Comparison of ENCODE assay signal across 10 cellular contexts in the genomic region with DNA sequence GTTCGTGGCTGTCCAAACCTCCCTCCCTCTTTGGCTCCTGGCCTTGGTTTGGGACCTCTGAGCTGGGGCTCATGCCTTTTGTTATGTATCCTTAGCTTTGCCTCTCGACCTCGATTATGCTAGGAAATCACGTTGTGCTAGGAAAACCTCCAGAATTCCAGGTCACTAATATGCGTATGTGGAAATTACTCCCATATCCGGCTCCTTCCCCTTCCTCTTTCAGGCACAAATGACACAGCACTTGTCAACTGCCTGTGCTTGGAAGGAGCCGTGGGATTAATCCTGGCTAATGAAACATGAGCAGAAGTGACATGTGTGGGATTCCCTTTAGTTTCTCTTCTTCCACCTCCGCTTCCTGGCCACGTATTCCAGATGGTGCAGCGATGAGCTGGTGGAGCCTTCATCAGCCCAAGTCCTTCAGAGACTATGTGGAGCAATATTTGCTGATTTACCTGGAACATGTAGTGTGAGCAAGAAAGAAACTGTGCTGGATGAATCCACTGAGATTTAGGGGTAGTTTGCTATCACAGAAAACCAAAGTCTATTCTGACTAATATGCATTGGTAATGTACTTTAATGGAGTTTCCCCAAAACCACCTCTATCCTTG.
DNase-seq lines count a peak whose midpoint lies in the region; ATAC-seq and TF ChIP-seq lines count a peak whose summit lies in the region.
"Had no signal": no experiment of that assay in that cellular context is flagged by ENCODE, and none has a peak within 500 bp of the region (broad histone marks: within the 10 kb centered on the region; RNA-seq: fewer than 3 reads in every experiment).

No MANE protein-coding gene starts in this region.

- peaks cover 3 to 62% (median 53%) of the 10 kb centered on the region in 9 donors for H3K4me1 ChIP-seq in heart right ventricle
- peaks cover 14 to 23% (median 15%) of the 10 kb centered on the region in 3 donors for H3K4me1 ChIP-seq in skeletal muscle tissue (ENCODE audit: control insufficient read depth in 3 of 3, insufficient read depth in 3 of 3, low read length in 3 of 3)
- peaks cover 24% of the 10 kb centered on the region for H3K4me1 ChIP-seq in BE2C

- TF ChIP-seq CTCF in heart right ventricle (IDR thresholded peaks at IDR 0.05) (no peak), BE2C (IDR thresholded peaks at IDR 0.05; ENCODE audit: low read depth, low read length) (no peak)

- intact Hi-C loops in heart right ventricle (cut with DNase I), result loop anchor here in 5 of 10 donors (1.0 to 5.0 kb wide), 6 partner anchors 26 to 42 kb away; no protein-coding TSS in a partner anchor

- H3K9me3 ChIP-seq in heart right ventricle (no peaks in the 10 kb centered on the region), skeletal muscle tissue (ENCODE audit: control insufficient read depth in 3 of 3, low read length in 3 of 3) (no peaks in the 10 kb centered on the region), BE2C (no peaks in the 10 kb centered on the region)

- no peaks in the 10 kb centered on the region for H3K27me3 ChIP-seq in heart right ventricle
- H3K27me3 ChIP-seq in skeletal muscle tissue (ENCODE audit: control insufficient read depth in 3 of 3, insufficient read depth in 3 of 3, low read length in 3 of 3), result no peaks in the 10 kb centered on the region
- no peaks in the 10 kb centered on the region for H3K27me3 ChIP-seq in BE2C

- H3K9ac ChIP-seq in skeletal muscle tissue (ENCODE audit: low read depth in 1 of 3, low read length in 3 of 3), result peak overlapping the region in 1 of 3 donors; percentile 26

- DNase-seq in NCI-H2171 (lab: John Stamatoyannopoulos, UW), result peak; percentile 36
- peak in 1 of 2 donors; percentile 80 for DNase-seq in heart right ventricle
- no peak for DNase-seq in BE2C
- DNase-seq in COR-L47 (lab: John Stamatoyannopoulos, UW), result no peak
- DNase-seq in NCI-H1105 treated with DMSO at 0.1 percent for 48 hours (lab: John Stamatoyannopoulos, UW), result no peak
- DNase-seq: naive thymus-derived CD8-positive, alpha-beta T cell; substantia nigra had no signal

- H3K4me3 ChIP-seq in heart right ventricle (peak overlapping the region in 2 of 10 donors; percentile 3 to 18), skeletal muscle tissue (ENCODE audit: low read length in 3 of 3) (peak overlapping the region; percentile 7 to 54 (median 50)), BE2C (ENCODE audit: low read depth, low read length) (no peak overlapping the region)

- H3K36me3 ChIP-seq in heart right ventricle, result no peaks in the 10 kb centered on the region
- H3K36me3 ChIP-seq in skeletal muscle tissue (ENCODE audit: control insufficient read depth in 3 of 3, insufficient read depth in 3 of 3, low read length in 3 of 3), result no peaks in the 10 kb centered on the region
- no peaks in the 10 kb centered on the region for H3K36me3 ChIP-seq in BE2C

- peak; percentile 52 for ATAC-seq in GM19328 (IDR thresholded peaks at IDR 0.05; ENCODE audit: unreplicated experiment)
- peak; percentile 74 to 92 (median 88) for ATAC-seq in heart right ventricle
- no peak for ATAC-seq in HG03175 (IDR thresholded peaks at IDR 0.05; ENCODE audit: unreplicated experiment)
- ATAC-seq: naive thymus-derived CD8-positive, alpha-beta T cell had no signal

- H3K27ac ChIP-seq in heart right ventricle (peak overlapping the region; percentile 69 to 89 (median 77)), skeletal muscle tissue (ENCODE audit: low read depth, low read length) (peak overlapping the region; percentile 63)

- WGBS in heart right ventricle, 2 donors, result 35% methylated on average over 10 of the region's 10 CpGs
